In genomic region chr4:141571368-141571767, GRCh38 we compare ENCODE assay signal across 20 cellular contexts.
A peak's percentile ranks its signal among the peaks of the same experiment; 100 is the strongest.
DNase-seq lines count a peak whose midpoint lies in the region; ATAC-seq, FAIRE-seq and TF ChIP-seq lines count a peak whose summit lies in the region.
"Had no signal": no experiment of that assay in that cellular context is flagged by ENCODE, and none has a peak within 500 bp of the region (broad histone marks: within the 10 kb centered on the region; RNA-seq: fewer than 3 reads in every experiment).

No MANE protein-coding gene starts in this region.

- H3K27ac ChIP-seq in PC-3 (ENCODE audit: low read length) (no peak overlapping the region), mesenchymal stem cell (ENCODE audit: low read length, poor library complexity, severe bottlenecking) (peak overlapping the region; percentile 74)
- H3K27ac ChIP-seq: left ventricle myocardium inferior, ovary, thoracic aorta had no signal

- H3K9me3 ChIP-seq in PC-3 (ENCODE audit: low read length), result no peaks in the 10 kb centered on the region
- no peaks in the 10 kb centered on the region for H3K9me3 ChIP-seq in mesenchymal stem cell (ENCODE audit: control insufficient read depth, low read length)
- H3K9me3 ChIP-seq: left ventricle myocardium inferior, ovary, thoracic aorta had no signal

- H2AFZ ChIP-seq in PC-3 (ENCODE audit: low read length), result no peak overlapping the region
- H2AFZ ChIP-seq in mesenchymal stem cell (ENCODE audit: low read depth, low read length), result no peak overlapping the region

- H3K79me1 ChIP-seq in mesenchymal stem cell (replicated peaks; ENCODE audit: low read length, poor library complexity, severe bottlenecking), result no peaks in the 10 kb centered on the region

- H2BK12ac ChIP-seq in mesenchymal stem cell (ENCODE audit: low read length in 2 of 2), result no peak overlapping the region

- BruUV-seq in PC-3 (replicated peaks; lab: Mats Ljungman, UMichigan), result no TSS peak

- no peak for FAIRE-seq in GM19239 (lab: Jason Lieb, UNC)
- FAIRE-seq: small intestine had no signal

- POLR2A ChIA-PET in PC-3 (lab: Charles Lee; ENCODE audit: unreplicated experiment), result no interaction called here

- H3K36me3 ChIP-seq in PC-3 (ENCODE audit: low read depth, low read length), result no peaks in the 10 kb centered on the region
- H3K36me3 ChIP-seq in mesenchymal stem cell (ENCODE audit: control insufficient read depth in 1 of 2, insufficient read depth in 2 of 2, low read depth in 1 of 2, low read length in 2 of 2), result no peaks in the 10 kb centered on the region
- H3K36me3 ChIP-seq: left ventricle myocardium inferior, ovary, thoracic aorta had no signal

- H3F3A ChIP-seq in PC-3 (ENCODE audit: low read length, unreplicated experiment), result no peaks in the 10 kb centered on the region

- CTCF ChIA-PET in PC-3 (lab: Charles Lee), result no interaction called here

- no peak overlapping the region for H2AK5ac ChIP-seq in mesenchymal stem cell (ENCODE audit: low read length, severe bottlenecking)

- no peak overlapping the region for H3K4ac ChIP-seq in mesenchymal stem cell (ENCODE audit: low read depth in 1 of 2, low read length in 2 of 2)

- peak; percentile 51 for ATAC-seq in PC-3

- DNase-seq in ELR (ENCODE audit: low read depth) (peak; percentile 32), PC-3 (peak; percentile 32), choroid plexus epithelial cell (ENCODE audit: low read depth) (peak; percentile 42), mesenchymal stem cell (peak; percentile 7), NCI-H2196 treated with DMSO at 0.1 percent for 48 hours (lab: John Stamatoyannopoulos, UW; ENCODE audit: unreplicated experiment) (no peak), RKO (ENCODE audit: low spot score) (no peak), GM19239 (ENCODE audit: insufficient read length, low spot score) (no peak), 8988T (no peak)
- DNase-seq: activated B cell treated with CpG ODN at 0.5 μM for 24 hours; activated effector memory CD4-positive, alpha-beta T cell treated with Interleukin-2 at 50 U/mL for 16 hours; aorta; foreskin melanocyte; left ventricle myocardium inferior; NCI-H1105; NCI-H2171 treated with DMSO at 0.1 percent for 48 hours; NK-92 treated with Interleukin-12 subunit alpha and Interleukin-12 subunit beta, amount 100 ng/mL, for 24 hours; ovary; small intestine; T-helper 2 cell had no signal

- WGBS in mesenchymal stem cell, result no CpG with 5 or more reads among the region's 2 CpGs

- no peaks in the 10 kb centered on the region for H3K9me2 ChIP-seq in PC-3 (replicated peaks; ENCODE audit: low read length)

- no peak overlapping the region for H4K91ac ChIP-seq in mesenchymal stem cell (ENCODE audit: low read length)

- no peak overlapping the region for H4K8ac ChIP-seq in mesenchymal stem cell (ENCODE audit: low read length)

- H4K20me1 ChIP-seq in PC-3 (ENCODE audit: low read length), result no peaks in the 10 kb centered on the region

- H3K23ac ChIP-seq in mesenchymal stem cell (ENCODE audit: low read length in 2 of 2), result no peak overlapping the region

- no peak overlapping the region for H3K14ac ChIP-seq in mesenchymal stem cell (ENCODE audit: low read length in 2 of 2)

- H2BK120ac ChIP-seq in mesenchymal stem cell (ENCODE audit: low read depth, low read length), result no peak overlapping the region

- H3K4me1 ChIP-seq in PC-3 (ENCODE audit: insufficient read depth, low read length), result peaks cover 14% of the 10 kb centered on the region
- H3K4me1 ChIP-seq in mesenchymal stem cell (ENCODE audit: control insufficient read depth, insufficient read depth, low read depth, low read length), result no peaks in the 10 kb centered on the region
- H3K4me1 ChIP-seq: left ventricle myocardium inferior had no signal

- H3K9ac ChIP-seq in PC-3 (ENCODE audit: low read length), result no peak overlapping the region
- no peak overlapping the region for H3K9ac ChIP-seq in mesenchymal stem cell (ENCODE audit: low read length)

- H3K4me2 ChIP-seq in PC-3 (ENCODE audit: low read length), result no peak overlapping the region
- no peak overlapping the region for H3K4me2 ChIP-seq in mesenchymal stem cell (ENCODE audit: low read length, poor library complexity, severe bottlenecking)

- no peak for TF ChIP-seq CTCF in PC-3 (conservative IDR thresholded peaks at IDR 0.05; ENCODE audit: low read depth, low read length)
- TF ChIP-seq CTCF in choroid plexus epithelial cell (conservative IDR thresholded peaks at IDR 0.05; ENCODE audit: low read depth, low read length), result no peak

- intact Hi-C loops in PC-3 (cut with micrococcal nuclease), result no loop called here

- no peak overlapping the region for H3K18ac ChIP-seq in mesenchymal stem cell (ENCODE audit: low read depth in 1 of 2, low read length in 2 of 2)

- H2BK15ac ChIP-seq in mesenchymal stem cell (ENCODE audit: low read depth, poor library complexity, severe bottlenecking), result no peak overlapping the region

- H3K27me3 ChIP-seq in PC-3 (ENCODE audit: low read length), result no peaks in the 10 kb centered on the region
- no peaks in the 10 kb centered on the region for H3K27me3 ChIP-seq in mesenchymal stem cell (ENCODE audit: control insufficient read depth in 1 of 2, insufficient read depth in 1 of 2, low read length in 2 of 2)
- H3K27me3 ChIP-seq: ovary had no signal

- no peaks in the 10 kb centered on the region for H3K79me2 ChIP-seq in PC-3 (ENCODE audit: low read length)

- no peak overlapping the region for H2BK5ac ChIP-seq in mesenchymal stem cell (ENCODE audit: low read depth, low read length, poor library complexity, severe bottlenecking)

- H3K4me3 ChIP-seq in PC-3 (ENCODE audit: low read length) (no peak overlapping the region), choroid plexus epithelial cell (ENCODE audit: low read depth, low read length) (no peak overlapping the region), mesenchymal stem cell (ENCODE audit: insufficient read depth in 1 of 2, low read depth in 1 of 2, low read length in 2 of 2) (no peak overlapping the region)
- H3K4me3 ChIP-seq: left ventricle myocardium inferior, ovary, thoracic aorta had no signal

Comparison
In these comparisons a context has a peak if more than half of its experiments do, and no peak if none do; other contexts are left out.
1. DNase-seq: peak in ELR (single experiment), PC-3 (single experiment), choroid plexus epithelial cell (single experiment) and mesenchymal stem cell (single experiment); none in NCI-H2196 treated with DMSO at 0.1 percent for 48 hours (single experiment), RKO (single experiment), GM19239 (single experiment) and 8988T (single experiment).